Comparison of ENCODE assay signal across 1 cellular context in the genomic region with DNA sequence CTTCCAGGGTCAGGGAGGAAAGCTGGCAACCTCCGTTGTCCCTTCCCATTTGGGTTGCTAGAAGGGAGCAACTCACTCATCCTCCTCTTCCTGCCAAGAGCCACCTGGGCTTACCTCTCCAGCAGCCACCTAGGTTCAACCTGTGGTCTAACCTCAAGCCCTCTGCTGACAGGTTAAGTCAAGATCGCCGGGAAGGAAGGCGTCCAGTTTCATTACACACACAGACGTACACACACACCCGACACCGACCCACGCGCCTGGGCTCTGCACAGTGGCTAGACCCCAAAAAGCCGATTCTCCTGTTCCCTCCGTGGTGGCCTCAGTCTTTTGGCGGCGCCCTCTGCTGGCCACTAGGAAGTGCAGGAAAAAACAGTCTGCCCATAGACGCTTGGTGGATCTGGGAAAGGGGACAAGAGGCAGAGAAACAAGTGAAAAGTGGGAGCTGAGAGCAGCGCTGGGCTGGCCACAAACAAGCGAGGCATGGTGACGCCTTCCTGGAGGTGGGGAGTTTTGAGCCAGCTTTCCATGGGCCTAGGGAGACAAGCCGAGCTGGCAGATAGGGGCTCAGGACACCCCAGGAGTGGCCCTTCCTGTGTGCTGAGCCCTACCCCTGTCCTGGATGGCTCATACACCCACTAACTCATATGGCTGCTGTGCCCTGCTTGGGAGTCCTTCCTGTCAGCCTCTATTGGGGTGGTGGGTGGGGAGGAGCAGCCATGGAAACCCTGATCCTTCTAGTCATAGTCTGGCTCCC.
TF ChIP-seq lines count a peak whose summit lies in the region.

No MANE protein-coding gene starts in this region.

TF ChIP-seq in K562, 482 proteins besides CTCF, POLR2A, EP300 and RAD21 (continued from another document and continues in another):
- TF ChIP-seq ZNF407 (IDR thresholded peaks at IDR 0.05; ENCODE audit: low read depth): no peak
- TF ChIP-seq NR3C1 (CRISPR knock-in tag; IDR thresholded peaks at IDR 0.05): no peak
- TF ChIP-seq RBM34 (IDR thresholded peaks at IDR 0.05; ENCODE audit: borderline replicate concordance, insufficient read depth, low read length): no peak
- TF ChIP-seq E2F3 (CRISPR knock-in tag; IDR thresholded peaks at IDR 0.05): no peak
- no peak for TF ChIP-seq TAF9B (IDR thresholded peaks at IDR 0.05; ENCODE audit: partially characterized antibody)
- peak; percentile 68; the same call in 1 of the 2 replicates for TF ChIP-seq SMARCA5 (IDR thresholded peaks at IDR 0.05)
- peak; percentile 24; the same call in 1 of the 2 replicates for TF ChIP-seq ZNF134 (CRISPR knock-in tag; conservative IDR thresholded peaks at IDR 0.05)
- TF ChIP-seq PHB2 (IDR thresholded peaks at IDR 0.05; ENCODE audit: low read depth): no peak
- TF ChIP-seq HNRNPUL1 (IDR thresholded peaks at IDR 0.05; ENCODE audit: low read length): no peak
- TF ChIP-seq, protein P1, sequence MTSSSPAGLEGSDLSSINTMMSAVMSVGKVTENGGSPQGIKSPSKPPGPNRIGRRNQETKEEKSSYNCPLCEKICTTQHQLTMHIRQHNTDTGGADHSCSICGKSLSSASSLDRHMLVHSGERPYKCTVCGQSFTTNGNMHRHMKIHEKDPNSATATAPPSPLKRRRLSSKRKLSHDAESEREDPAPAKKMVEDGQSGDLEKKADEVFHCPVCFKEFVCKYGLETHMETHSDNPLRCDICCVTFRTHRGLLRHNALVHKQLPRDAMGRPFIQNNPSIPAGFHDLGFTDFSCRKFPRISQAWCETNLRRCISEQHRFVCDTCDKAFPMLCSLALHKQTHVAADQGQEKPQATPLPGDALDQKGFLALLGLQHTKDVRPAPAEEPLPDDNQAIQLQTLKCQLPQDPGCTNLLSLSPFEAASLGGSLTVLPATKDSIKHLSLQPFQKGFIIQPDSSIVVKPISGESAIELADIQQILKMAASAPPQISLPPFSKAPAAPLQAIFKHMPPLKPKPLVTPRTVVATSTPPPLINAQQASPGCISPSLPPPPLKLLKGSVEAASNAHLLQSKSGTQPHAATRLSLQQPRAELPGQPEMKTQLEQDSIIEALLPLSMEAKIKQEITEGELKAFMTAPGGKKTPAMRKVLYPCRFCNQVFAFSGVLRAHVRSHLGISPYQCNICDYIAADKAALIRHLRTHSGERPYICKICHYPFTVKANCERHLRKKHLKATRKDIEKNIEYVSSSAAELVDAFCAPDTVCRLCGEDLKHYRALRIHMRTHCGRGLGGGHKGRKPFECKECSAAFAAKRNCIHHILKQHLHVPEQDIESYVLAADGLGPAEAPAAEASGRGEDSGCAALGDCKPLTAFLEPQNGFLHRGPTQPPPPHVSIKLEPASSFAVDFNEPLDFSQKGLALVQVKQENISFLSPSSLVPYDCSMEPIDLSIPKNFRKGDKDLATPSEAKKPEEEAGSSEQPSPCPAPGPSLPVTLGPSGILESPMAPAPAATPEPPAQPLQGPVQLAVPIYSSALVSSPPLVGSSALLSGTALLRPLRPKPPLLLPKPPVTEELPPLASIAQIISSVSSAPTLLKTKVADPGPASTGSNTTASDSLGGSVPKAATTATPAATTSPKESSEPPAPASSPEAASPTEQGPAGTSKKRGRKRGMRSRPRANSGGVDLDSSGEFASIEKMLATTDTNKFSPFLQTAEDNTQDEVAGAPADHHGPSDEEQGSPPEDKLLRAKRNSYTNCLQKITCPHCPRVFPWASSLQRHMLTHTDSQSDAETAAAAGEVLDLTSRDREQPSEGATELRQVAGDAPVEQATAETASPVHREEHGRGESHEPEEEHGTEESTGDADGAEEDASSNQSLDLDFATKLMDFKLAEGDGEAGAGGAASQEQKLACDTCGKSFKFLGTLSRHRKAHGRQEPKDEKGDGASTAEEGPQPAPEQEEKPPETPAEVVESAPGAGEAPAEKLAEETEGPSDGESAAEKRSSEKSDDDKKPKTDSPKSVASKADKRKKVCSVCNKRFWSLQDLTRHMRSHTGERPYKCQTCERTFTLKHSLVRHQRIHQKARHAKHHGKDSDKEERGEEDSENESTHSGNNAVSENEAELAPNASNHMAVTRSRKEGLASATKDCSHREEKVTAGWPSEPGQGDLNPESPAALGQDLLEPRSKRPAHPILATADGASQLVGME (CRISPR knock-in tag; IDR thresholded peaks at IDR 0.05): no peak; the same call in 1 of the 2 replicates
- no peak for TF ChIP-seq TSHZ1 (CRISPR knock-in tag; IDR thresholded peaks at IDR 0.05)
- TF ChIP-seq MXD1 (CRISPR knock-in tag; IDR thresholded peaks at IDR 0.05; ENCODE audit: borderline replicate concordance, poor library complexity, severe bottlenecking): no peak
- no peak for TF ChIP-seq PURB (CRISPR knock-in tag; IDR thresholded peaks at IDR 0.05; ENCODE audit: low read depth)
- TF ChIP-seq L3MBTL2 (IDR thresholded peaks at IDR 0.05): peak; percentile 75
- TF ChIP-seq TAF1 (IDR thresholded peaks at IDR 0.05; ENCODE audit: control insufficient read depth, extremely low read depth, insufficient read depth, low read length, severe bottlenecking): no peak
- TF ChIP-seq KDM1A (IDR thresholded peaks at IDR 0.05): peak in 1 of 2 experiments; percentile 51; a peak in 2 of 4 replicates
- TF ChIP-seq HEY1 (CRISPR knock-in tag; IDR thresholded peaks at IDR 0.05; ENCODE audit: borderline replicate concordance): no peak; the same call in 1 of the 2 replicates
- TF ChIP-seq ZNF143 (CRISPR knock-in tag; IDR thresholded peaks at IDR 0.05): no peak; the same call in 1 of the 2 replicates
- TF ChIP-seq MEIS2 (IDR thresholded peaks at IDR 0.05; ENCODE audit: partially characterized antibody): peak; percentile 16
- TF ChIP-seq NFIC (IDR thresholded peaks at IDR 0.05): peak; percentile 14; the same call in 1 of the 2 replicates
- TF ChIP-seq NFXL1 (CRISPR knock-in tag; IDR thresholded peaks at IDR 0.05): 0 out of 2 replicates have a peak, but pooled peaks have one; percentile 9
- no peak for TF ChIP-seq WHSC1 (IDR thresholded peaks at IDR 0.05; ENCODE audit: low read length)
- peak in 1 of 2 experiments; percentile 13; a peak in 1 of 4 replicates for TF ChIP-seq NONO (IDR thresholded peaks at IDR 0.05; ENCODE audit: low read depth in 2 of 2, low read length in 1 of 2)
- peak; percentile 34 for TF ChIP-seq SMAD1 (IDR thresholded peaks at IDR 0.05; ENCODE audit: low read depth, low read length, partially characterized antibody)
- no peak for TF ChIP-seq GTF2B (IDR thresholded peaks at IDR 0.05; ENCODE audit: extremely low read depth, insufficient read length)
- TF ChIP-seq MCM5 (IDR thresholded peaks at IDR 0.05; ENCODE audit: low read depth): no peak
- TF ChIP-seq ZMIZ1 (IDR thresholded peaks at IDR 0.05; ENCODE audit: low read depth in 2 of 2, low read length in 2 of 2): 0 out of 4 replicates have a peak, but pooled peaks of 1 of the 2 experiments have one; percentile 47
